In the genomic region with DNA sequence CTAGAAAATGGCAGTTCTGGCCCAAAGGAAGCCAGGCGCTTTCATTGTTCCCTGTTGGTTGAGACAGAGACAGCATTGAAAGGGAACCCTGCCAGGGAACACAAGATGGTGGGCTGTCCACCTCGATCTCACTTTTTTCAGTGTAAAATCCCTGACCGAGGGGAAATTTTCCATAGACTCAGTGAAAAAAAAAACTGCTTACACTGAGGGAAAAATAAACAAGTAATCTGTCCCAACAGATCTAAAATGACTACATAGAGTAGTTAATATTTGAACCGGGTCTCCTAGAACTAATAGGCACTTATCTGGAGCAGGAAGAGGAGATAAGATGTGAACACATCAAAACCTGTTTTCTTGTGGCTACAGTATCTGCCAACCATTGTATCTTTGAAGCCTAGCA, we compare ENCODE assay signal across 22 cellular contexts.
"Had no signal": no experiment of that assay in that cellular context is flagged by ENCODE, and none has a peak within 500 bp of the region (broad histone marks: within the 10 kb centered on the region; RNA-seq: fewer than 3 reads in every experiment).

No MANE protein-coding gene starts in this region.

- H3K36me3 ChIP-seq: left ventricle myocardium inferior, suprapubic skin, transverse colon had no signal

- H3K4me3 ChIP-seq: dorsolateral prefrontal cortex, left ventricle myocardium inferior, suprapubic skin, transverse colon had no signal

- H3K4me1 Mint-ChIP-seq: activated CD4-positive, alpha-beta T cell treated with anti-CD3 and anti-CD28 coated beads, Interleukin-2, amount 10 ng/mL, durations not matched to agents 24 days and 14 days; activated T-helper 17 cell treated with anti-CD3 and anti-CD28 coated beads, Interleukin-2, amount 50 U/mL, for 72 hours; brain; naive thymus-derived CD8-positive, alpha-beta T cell had no signal

- H3K9ac ChIP-seq: parathyroid adenoma had no signal

- H3K4me1 ChIP-seq: left ventricle myocardium inferior, parathyroid adenoma, suprapubic skin had no signal

- H3K27me3 ChIP-seq: suprapubic skin, transverse colon had no signal

- H3K79me2 ChIP-seq: parathyroid adenoma had no signal

- H2AFZ ChIP-seq: parathyroid adenoma had no signal

- H3K4me3 Mint-ChIP-seq: activated CD4-positive, alpha-beta T cell treated with anti-CD3 and anti-CD28 coated beads, Interleukin-2, amount 10 ng/mL, durations not matched to agents 24 days and 14 days; activated CD8-positive, alpha-beta T cell treated with anti-CD3 and anti-CD28 coated beads for 36 hours; activated T-helper 17 cell treated with anti-CD3 and anti-CD28 coated beads, Interleukin-2, amount 50 U/mL, for 72 hours; brain; endodermal cell; naive thymus-derived CD8-positive, alpha-beta T cell; stimulated activated naive CD8-positive, alpha-beta T cell treated with anti-CD3 and anti-CD28 coated beads, Interleukin-15, Interleukin-2, amounts not matched to agents 100 ng/mL and 50 ng/mL, for 24 hours had no signal

- H3K9me3 ChIP-seq: left ventricle myocardium inferior, suprapubic skin, transverse colon had no signal

- H3K36me3 Mint-ChIP-seq: naive thymus-derived CD8-positive, alpha-beta T cell had no signal

- DNase-seq: activated CD4-positive, alpha-beta T cell treated with anti-CD3 and anti-CD28 coated beads, Interleukin-2, amount 10 ng/mL, durations not matched to agents 24 days and 14 days; activated CD8-positive, alpha-beta T cell treated with anti-CD3 and anti-CD28 coated beads for 36 hours; activated naive CD4-positive, alpha-beta T cell; activated T-cell treated with anti-CD3 and anti-CD28 coated beads, Interleukin-2, amount 50 U/mL, for 1 hour; caudate nucleus; dorsolateral prefrontal cortex; endodermal cell; foreskin fibroblast; hypothalamus; left ventricle myocardium inferior; mesenchymal stem cell; naive thymus-derived CD8-positive, alpha-beta T cell; stimulated activated CD4-positive, alpha-beta T cell treated with anti-CD3 and anti-CD28 coated beads, Interleukin-12 subunit alpha, Interleukin-12 subunit beta, amount 100 ng/mL, for 4 hours; stimulated activated CD4-positive, alpha-beta T cell treated with anti-CD3 and anti-CD28 coated beads, Interleukin-2, amount 100 ng/mL, for 24 hours; T1000; transverse colon had no signal

- ATAC-seq: activated CD8-positive, alpha-beta T cell treated with anti-CD3 and anti-CD28 coated beads for 36 hours; activated T-helper 17 cell treated with anti-CD3 and anti-CD28 coated beads, Interleukin-2, amount 50 U/mL, for 72 hours; naive thymus-derived CD8-positive, alpha-beta T cell had no signal

- H3K27ac Mint-ChIP-seq: activated CD4-positive, alpha-beta T cell treated with anti-CD3 and anti-CD28 coated beads, Interleukin-2, amount 10 ng/mL, durations not matched to agents 24 days and 14 days; activated CD8-positive, alpha-beta T cell treated with anti-CD3 and anti-CD28 coated beads for 36 hours; activated T-helper 17 cell treated with anti-CD3 and anti-CD28 coated beads, Interleukin-2, amount 50 U/mL, for 72 hours; endodermal cell; naive thymus-derived CD8-positive, alpha-beta T cell; stimulated activated naive CD8-positive, alpha-beta T cell treated with anti-CD3 and anti-CD28 coated beads, Interleukin-15, Interleukin-2, amounts not matched to agents 100 ng/mL and 50 ng/mL, for 24 hours had no signal

- H3K27ac ChIP-seq: dorsolateral prefrontal cortex, epithelial cell of prostate, left ventricle myocardium inferior, parathyroid adenoma, suprapubic skin, transverse colon had no signal

- H3K27me3 Mint-ChIP-seq: activated CD4-positive, alpha-beta T cell treated with anti-CD3 and anti-CD28 coated beads, Interleukin-2, amount 10 ng/mL, durations not matched to agents 24 days and 14 days; activated CD8-positive, alpha-beta T cell treated with anti-CD3 and anti-CD28 coated beads for 36 hours; brain; stimulated activated naive CD8-positive, alpha-beta T cell treated with anti-CD3 and anti-CD28 coated beads, Interleukin-15, Interleukin-2, amounts not matched to agents 100 ng/mL and 50 ng/mL, for 24 hours had no signal

- H3K9me3 Mint-ChIP-seq: activated CD4-positive, alpha-beta T cell treated with anti-CD3 and anti-CD28 coated beads, Interleukin-2, amount 10 ng/mL, durations not matched to agents 24 days and 14 days; activated T-helper 17 cell treated with anti-CD3 and anti-CD28 coated beads, Interleukin-2, amount 50 U/mL, for 72 hours; endodermal cell had no signal
